14 cellular contexts compared by ENCODE assay signal in the genomic region with DNA sequence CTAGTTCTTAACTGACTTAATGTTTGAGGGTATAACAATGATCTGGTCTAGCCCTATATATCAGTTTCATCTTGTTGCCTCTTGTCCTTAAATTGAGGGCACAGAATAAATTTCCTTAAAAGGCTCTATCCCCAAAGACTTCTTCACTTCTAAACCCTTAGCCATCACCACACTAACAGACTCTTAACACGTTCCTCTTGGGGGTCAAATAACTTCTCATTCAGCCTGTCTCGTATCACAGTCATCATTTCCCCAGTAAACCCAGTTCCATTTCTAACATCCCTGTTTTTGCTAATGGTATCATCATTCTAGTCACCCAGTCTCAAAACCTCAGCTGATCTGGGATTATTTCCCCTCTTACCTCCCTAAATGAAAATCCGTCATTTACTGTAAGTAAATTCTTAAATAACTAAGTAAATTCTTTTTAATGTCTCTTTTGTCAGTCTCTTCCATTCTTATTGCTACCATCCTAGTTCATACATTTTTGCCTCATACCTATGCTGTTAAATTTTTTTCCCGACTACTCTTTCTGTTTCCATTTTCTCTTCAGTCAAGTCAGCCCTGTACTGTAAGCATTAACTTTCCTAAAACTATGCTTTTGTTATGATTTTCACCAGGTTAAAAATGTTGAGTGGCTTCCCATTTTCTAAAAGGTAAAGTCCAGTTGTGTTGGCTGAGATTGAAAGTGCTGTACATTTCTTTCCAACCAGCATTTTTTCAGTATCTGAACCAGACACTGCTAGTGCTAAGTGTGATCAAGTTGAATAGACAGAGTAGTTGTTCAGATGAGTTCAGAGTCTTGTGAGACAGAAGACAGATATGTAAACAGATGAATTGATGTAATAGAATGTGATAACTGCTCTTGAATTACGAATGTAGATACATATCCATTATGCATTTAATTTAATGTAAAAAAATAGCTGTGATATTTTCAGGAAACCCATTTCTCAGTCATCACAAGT. TPM values are rescaled to one million over a fixed set of nuclear protein-coding genes. Genes with fewer than 3 reads are reported as not detected.
DNase-seq lines count a peak whose midpoint lies in the region; ATAC-seq and TF ChIP-seq lines count a peak whose summit lies in the region.
"Had no signal": no experiment of that assay in that cellular context is flagged by ENCODE, and none has a peak within 500 bp of the region (broad histone marks: within the 10 kb centered on the region; RNA-seq: fewer than 3 reads in every experiment).

No MANE protein-coding gene starts in this region.

- CTCF ChIA-PET in SK-N-SH (lab: Yijun Ruan, JAX), result interaction anchor here (1.3 kb wide), 1 partner anchor 12 kb away, joined by 3 read pairs; no protein-coding TSS in a partner anchor

- no peaks in the 10 kb centered on the region; a peak in 1 of 5 replicates for H3K9me3 Mint-ChIP-seq in H9
- H3K9me3 Mint-ChIP-seq: CD4-positive, alpha-beta T cell had no signal

- no peak overlapping the region for H2BK12ac ChIP-seq in H9 (ENCODE audit: insufficient read length, low read depth, low read length)

- H2BK5ac ChIP-seq in H9 (ENCODE audit: insufficient read length, low read length) (no peak overlapping the region), mesendoderm (ENCODE audit: low read length) (no peak overlapping the region)

- H3K4me3 Mint-ChIP-seq in H9, result no peak overlapping the region; a peak in 1 of 5 replicates
- H3K4me3 Mint-ChIP-seq: CD4-positive, alpha-beta T cell had no signal

- peak overlapping the region; percentile 24 for H3K4me2 ChIP-seq in H9 (ENCODE audit: insufficient read depth, insufficient read length, low read length)
- peak overlapping the region; percentile 54; the same call in 1 of the 2 replicates for H3K4me2 ChIP-seq in SK-N-SH
- H3K4me2 ChIP-seq in mesendoderm (ENCODE audit: low read length), result no peak overlapping the region

- WGBS in H9 (ENCODE audit: extremely low coverage, insufficient read length, low lambda C conversion rate), result no CpG with 5 or more reads among the region's 5 CpGs
- WGBS in SK-N-SH (ENCODE audit: low lambda C conversion rate), result 83% methylated on average over 5 of the region's 5 CpGs
- no CpG with 5 or more reads among the region's 5 CpGs for WGBS in mesendoderm (ENCODE audit: extremely low coverage, insufficient coverage, low lambda C conversion rate)
- 82 to 92% (median 86%) methylated on average over 5 of the region's 5 CpGs for WGBS in ovary, 3 donors

- H4K5ac ChIP-seq in H9 (ENCODE audit: insufficient read length, low read depth, low read length) (no peak overlapping the region), mesendoderm (ENCODE audit: low read length) (no peak overlapping the region)

- H4K8ac ChIP-seq in H9 (replicated peaks; ENCODE audit: insufficient read length, low read depth, low read length) (no peak overlapping the region), mesendoderm (ENCODE audit: low read depth, low read length) (no peak overlapping the region)

- H3K27ac ChIP-seq in H9 (ENCODE audit: insufficient read length, low read depth, low read length), result no peak overlapping the region
- H3K27ac ChIP-seq in SK-N-SH (ENCODE audit: low read depth in 2 of 2, low read length in 1 of 2), result peak overlapping the region in 1 of 2 experiments; percentile 82; a peak in 2 of 4 replicates
- no peak overlapping the region for H3K27ac ChIP-seq in mesendoderm (ENCODE audit: low read depth, low read length)
- H3K27ac ChIP-seq in ovary, result no peak overlapping the region
- H3K27ac ChIP-seq: breast epithelium, testis had no signal

- H3K4me3 ChIP-seq in SK-N-SH (ENCODE audit: low read depth in 2 of 2, low read length in 1 of 2) (no peak overlapping the region), mesendoderm (ENCODE audit: low read length) (no peak overlapping the region), ovary (no peak overlapping the region)
- H3K4me3 ChIP-seq: breast epithelium, testis had no signal

- no peak overlapping the region for H3K56ac ChIP-seq in H9 (ENCODE audit: insufficient read length, low read depth, low read length)
- H3K56ac ChIP-seq in mesendoderm (ENCODE audit: low read length), result no peak overlapping the region

- peaks cover 0 to 4% (median 0%) of the 10 kb centered on the region in 3 experiments; a peak in 1 of 7 replicates for H3K36me3 Mint-ChIP-seq in H9 (ENCODE audit: insufficient read depth in 1 of 3, low read depth in 3 of 3)

- H2AFZ ChIP-seq in H9 (ENCODE audit: low read length) (no peak overlapping the region), SK-N-SH (ENCODE audit: low read depth) (no peak overlapping the region)

- no peaks in the 10 kb centered on the region for H3K36me3 ChIP-seq in SK-N-SH (replicated peaks in 1 of 2; ENCODE audit: control insufficient read depth in 1 of 2, insufficient read depth in 2 of 2, low read length in 1 of 2)
- no peaks in the 10 kb centered on the region for H3K36me3 ChIP-seq in mesendoderm (ENCODE audit: control insufficient read depth, insufficient read depth, low read length)
- H3K36me3 ChIP-seq in ovary, result no peaks in the 10 kb centered on the region
- H3K36me3 ChIP-seq: breast epithelium had no signal

- TF ChIP-seq EP300 in SK-N-SH (IDR thresholded peaks at IDR 0.05; ENCODE audit: borderline replicate concordance in 1 of 2, low read depth in 1 of 2, low read length in 1 of 2) (no peak), ovary (IDR thresholded peaks at IDR 0.05) (no peak)

- H2BK15ac ChIP-seq in H9 (ENCODE audit: low read depth, low read length), result no peak overlapping the region
- H2BK15ac ChIP-seq in mesendoderm (replicated peaks; ENCODE audit: low read depth), result no peak overlapping the region

- no peak overlapping the region for H3K23ac ChIP-seq in H9 (ENCODE audit: insufficient read length, low read depth, low read length)
- H3K23ac ChIP-seq in mesendoderm (ENCODE audit: low read length), result peak overlapping the region; percentile 11

- H2BK120ac ChIP-seq in H9 (ENCODE audit: low read depth, low read length, poor library complexity, severe bottlenecking) (no peak overlapping the region), mesendoderm (ENCODE audit: low read depth, low read length) (no peak overlapping the region)

- no peak for TF ChIP-seq RAD21 in SK-N-SH (IDR thresholded peaks at IDR 0.05; ENCODE audit: low read length)

- peaks cover 4% of the 10 kb centered on the region for H3K79me1 ChIP-seq in H9 (ENCODE audit: insufficient read depth, low read depth, low read length, poor library complexity, severe bottlenecking)
- peaks cover 10% of the 10 kb centered on the region for H3K79me1 ChIP-seq in mesendoderm (ENCODE audit: low read length)

- ATAC-seq in GM18498 (IDR thresholded peaks at IDR 0.05; ENCODE audit: unreplicated experiment), result peak; percentile 67
- ATAC-seq: esophagus mucosa, Panc1 had no signal

- peak overlapping the region; percentile 7 for H2BK20ac ChIP-seq in H9 (ENCODE audit: low read depth, low read length, poor library complexity, severe bottlenecking)

- intact Hi-C loops in ovary (cut with DNase I), result no loop called here

- DNase-seq in H9, result no peak
- DNase-seq in SK-N-SH, result no peak
- no peak for DNase-seq in mesendoderm
- no peak for DNase-seq in NCI-H2227 treated with DMSO at 0.1 percent for 48 hours (lab: John Stamatoyannopoulos, UW)
- DNase-seq in erythroblast (lab: John Stamatoyannopoulos, UW), result no peak
- DNase-seq in ovary, result no peak
- no peak for DNase-seq in stimulated activated naive CD4-positive, alpha-beta T cell (lab: John Stamatoyannopoulos, UW)
- DNase-seq: CD4-positive, alpha-beta T cell; Karpas-422; testis had no signal

- H3K9me2 ChIP-seq in SK-N-SH, result no peaks in the 10 kb centered on the region

- POLR2A ChIA-PET in SK-N-SH (lab: Yijun Ruan, JAX), result no interaction called here

- no peaks in the 10 kb centered on the region for H3K27me3 ChIP-seq in H9 (ENCODE audit: insufficient read depth, low read length)
- no peaks in the 10 kb centered on the region for H3K27me3 ChIP-seq in SK-N-SH (ENCODE audit: insufficient read depth)
- no peaks in the 10 kb centered on the region for H3K27me3 ChIP-seq in mesendoderm (ENCODE audit: insufficient read depth, low read length, poor library complexity)
- H3K27me3 ChIP-seq in ovary, result no peaks in the 10 kb centered on the region
- H3K27me3 ChIP-seq: breast epithelium, testis had no signal

- H3K14ac ChIP-seq in H9 (ENCODE audit: insufficient read depth, low read length), result no peak overlapping the region

- no peak for TF ChIP-seq CTCF in H9 (conservative IDR thresholded peaks at IDR 0.05)
- no peak for TF ChIP-seq CTCF in SK-N-SH (IDR thresholded peaks at IDR 0.05)
- TF ChIP-seq CTCF in ovary (IDR thresholded peaks at IDR 0.05), result no peak

- peak overlapping the region; percentile 11 to 96 (median 17); a peak in 4 of 7 replicates for H3K27ac Mint-ChIP-seq in H9
- H3K27ac Mint-ChIP-seq: CD4-positive, alpha-beta T cell had no signal

- no peaks in the 10 kb centered on the region for H4K20me1 ChIP-seq in H9 (ENCODE audit: control insufficient read depth, insufficient read depth, insufficient read length)
- H4K20me1 ChIP-seq in SK-N-SH (ENCODE audit: insufficient read depth), result peaks cover 67% of the 10 kb centered on the region

- peaks cover 28% of the 10 kb centered on the region for H3F3A ChIP-seq in SK-N-SH (replicated peaks; ENCODE audit: insufficient read depth)

- H2AK5ac ChIP-seq in H9 (ENCODE audit: insufficient read length, low read length) (no peak overlapping the region), mesendoderm (ENCODE audit: low read length) (no peak overlapping the region)

- no peak overlapping the region for H4K91ac ChIP-seq in H9 (ENCODE audit: insufficient read length, low read depth, low read length)

- H3K4ac ChIP-seq in H9 (ENCODE audit: low read depth, low read length), result no peak overlapping the region
- no peak overlapping the region for H3K4ac ChIP-seq in mesendoderm (ENCODE audit: low read depth, low read length)

- no peaks in the 10 kb centered on the region for H3K27me3 Mint-ChIP-seq in H9 (ENCODE audit: low read depth)
- H3K27me3 Mint-ChIP-seq: CD4-positive, alpha-beta T cell had no signal

- H3K23me2 ChIP-seq in H9 (ENCODE audit: insufficient read length, low read depth, low read length, poor library complexity, severe bottlenecking), result no peaks in the 10 kb centered on the region

- H3K9me3 ChIP-seq in H9 (ENCODE audit: control insufficient read depth, low read depth, low read length), result no peaks in the 10 kb centered on the region
- H3K9me3 ChIP-seq in SK-N-SH, result no peaks in the 10 kb centered on the region
- no peaks in the 10 kb centered on the region for H3K9me3 ChIP-seq in ovary
- H3K9me3 ChIP-seq: breast epithelium, testis had no signal

- H3K9ac ChIP-seq in H9 (ENCODE audit: extremely low read depth, insufficient read length, low read length) (no peak overlapping the region), SK-N-SH (0 out of 2 replicates have a peak overlapping the region, but pooled peaks have one; percentile 20), mesendoderm (ENCODE audit: low read length) (no peak overlapping the region)

- H3K79me2 ChIP-seq in H9 (ENCODE audit: insufficient read depth, low read length) (peaks cover 13% of the 10 kb centered on the region; the same call in 1 of the 2 replicates), SK-N-SH (ENCODE audit: insufficient read depth) (peaks cover 97% of the 10 kb centered on the region), mesendoderm (ENCODE audit: control insufficient read depth, insufficient read depth, low read length) (peaks cover 45% of the 10 kb centered on the region)

- H3T11ph ChIP-seq in H9 (ENCODE audit: low read length), result no peak overlapping the region

- H3K4me1 ChIP-seq in H9 (ENCODE audit: insufficient read depth, low read length) (peaks cover 7% of the 10 kb centered on the region; the same call in 1 of the 2 replicates), SK-N-SH (ENCODE audit: control insufficient read depth in 1 of 2, insufficient read depth in 2 of 2, low read depth in 1 of 2, low read length in 1 of 2) (peaks cover 0 to 47% of the 10 kb centered on the region in 2 experiments; a peak in 3 of 4 replicates), mesendoderm (ENCODE audit: control insufficient read depth, low read depth, low read length) (peaks cover 7% of the 10 kb centered on the region), ovary (ENCODE audit: insufficient read depth) (peaks cover 4% of the 10 kb centered on the region)
- H3K4me1 ChIP-seq: testis had no signal

- H3K18ac ChIP-seq in H9 (ENCODE audit: insufficient read length, low read depth, low read length) (no peak overlapping the region), mesendoderm (ENCODE audit: low read length) (no peak overlapping the region)

- peaks cover 53 to 55% of the 10 kb centered on the region in 2 experiments for H3K4me1 Mint-ChIP-seq in H9

- TF ChIP-seq POLR2A in erythroblast (IDR thresholded peaks at IDR 0.05; ENCODE audit: low read length), result no peak
- TF ChIP-seq POLR2A in ovary (IDR thresholded peaks at IDR 0.05), result no peak

RNA-seq across cellular contexts. Expression of a gene that starts 6.9 kb away (rescaled TPM):
- total RNA-seq in H9 (2021) (38.1 and 38.8 TPM in 2 replicates), ovary (10 to 100 TPM in 6 of 7 donors, 1 to 10 TPM in 1; 9.4 to 35.7 (median 28.4) TPM)
- polyA plus RNA-seq in SK-N-SH (2012; rRNA removed) (4.9 and 7.5 TPM in 2 replicates), ovary (10 to 100 TPM in 1 of 2 donors, 1 to 10 TPM in 1; 8.1 to 19.8 TPM)
- polyA plus RNA-seq in SK-N-SH (2012; cell fraction: cytosol; rRNA removed), result 6.9 and 7.7 TPM in 2 replicates
- 4.3 and 7.9 TPM in 2 replicates for polyA plus RNA-seq in SK-N-SH (2012; cell fraction: nucleus; rRNA removed)
- 12.2 TPM for polyA plus RNA-seq in mesendoderm (2013, experiment 1 of 2)
- polyA plus RNA-seq in mesendoderm (2013, experiment 2 of 2), result 13.3 TPM
